In genomic region chr17:61406871-61407210, GRCh38 we compare ENCODE assay signal across 21 cellular contexts. TPM values are rescaled to one million over a fixed set of nuclear protein-coding genes. Genes with fewer than 3 reads are reported as not detected.
DNase-seq lines count a peak whose midpoint lies in the region; ATAC-seq and TF ChIP-seq lines count a peak whose summit lies in the region.
"Had no signal": no experiment of that assay in that cellular context is flagged by ENCODE, and none has a peak within 500 bp of the region (broad histone marks: within the 10 kb centered on the region; RNA-seq: fewer than 3 reads in every experiment).

No MANE protein-coding gene starts in this region.

- H3K36me3 ChIP-seq in left ventricle myocardium inferior, result peaks cover 10% of the 10 kb centered on the region
- H3K36me3 ChIP-seq in smooth muscle cell (ENCODE audit: low read depth), result no peaks in the 10 kb centered on the region

- TF ChIP-seq CTCF in natural killer cell (IDR thresholded peaks at IDR 0.05), result no peak
- no peak for TF ChIP-seq CTCF in left ventricle myocardium inferior (IDR thresholded peaks at IDR 0.05; ENCODE audit: borderline replicate concordance)
- TF ChIP-seq CTCF in smooth muscle cell (IDR thresholded peaks at IDR 0.05; ENCODE audit: borderline replicate concordance, insufficient read depth, poor library complexity, severe bottlenecking), result no peak

- H3K4me2 ChIP-seq in smooth muscle cell, result peak overlapping the region; percentile 10

- peak overlapping the region; percentile 93 for H3K27ac ChIP-seq in left ventricle myocardium inferior (replicated peaks)
- H3K27ac ChIP-seq in smooth muscle cell (ENCODE audit: low read depth), result no peak overlapping the region

- peaks cover 64% of the 10 kb centered on the region for H3K4me1 ChIP-seq in left ventricle myocardium inferior
- H3K4me1 ChIP-seq in smooth muscle cell (ENCODE audit: low read depth), result peaks cover 31% of the 10 kb centered on the region

- no peaks in the 10 kb centered on the region for H3K36me3 Mint-ChIP-seq in natural killer cell treated with Interleukin-12 subunit alpha and Interleukin-12 subunit beta and Interleukin-15 and Interleukin-18, amount 100 ng/mL, for 72 hours
- H3K36me3 Mint-ChIP-seq in natural killer cell, result no peaks in the 10 kb centered on the region
- peaks cover 4% of the 10 kb centered on the region for H3K36me3 Mint-ChIP-seq in activated naive CD4-positive, alpha-beta T cell treated with anti-CD3 and anti-CD28 coated beads, Interleukin-2, amount 10 ng/mL, durations not matched to agents 7 days and 5 days
- H3K36me3 Mint-ChIP-seq: activated CD4-positive, alpha-beta memory T cell treated with anti-CD3 and anti-CD28 coated beads for 36 hours; activated naive CD8-positive, alpha-beta T cell treated with anti-CD3 and anti-CD28 coated beads, Interleukin-2, amount 10 ng/mL, durations not matched to agents 7 days and 5 days; brain; T-cell had no signal

- peaks cover 28 to 30% of the 10 kb centered on the region in 2 donors for H3K4me1 Mint-ChIP-seq in natural killer cell treated with Interleukin-12 subunit alpha and Interleukin-12 subunit beta and Interleukin-15 and Interleukin-18, amount 100 ng/mL, for 72 hours (ENCODE audit: low read depth in 2 of 2)
- peaks cover 22 to 41% of the 10 kb centered on the region in 2 donors for H3K4me1 Mint-ChIP-seq in natural killer cell
- H3K4me1 Mint-ChIP-seq in activated naive CD4-positive, alpha-beta T cell treated with anti-CD3 and anti-CD28 coated beads, Interleukin-2, amount 10 ng/mL, durations not matched to agents 7 days and 5 days, result peaks cover 37% of the 10 kb centered on the region

- H3K9ac ChIP-seq in smooth muscle cell (ENCODE audit: low read depth), result no peak overlapping the region

- H3K4me3 Mint-ChIP-seq in natural killer cell treated with Interleukin-12 subunit alpha and Interleukin-12 subunit beta and Interleukin-15 and Interleukin-18, amount 100 ng/mL, for 72 hours, result no peak overlapping the region
- no peak overlapping the region for H3K4me3 Mint-ChIP-seq in natural killer cell
- H3K4me3 Mint-ChIP-seq in activated naive CD4-positive, alpha-beta T cell treated with anti-CD3 and anti-CD28 coated beads, Interleukin-2, amount 10 ng/mL, durations not matched to agents 7 days and 5 days, result no peak overlapping the region
- H3K4me3 Mint-ChIP-seq: activated CD4-positive, alpha-beta memory T cell treated with anti-CD3 and anti-CD28 coated beads for 36 hours; activated naive CD8-positive, alpha-beta T cell treated with anti-CD3 and anti-CD28 coated beads, Interleukin-2, amount 10 ng/mL, durations not matched to agents 7 days and 5 days; dendritic cell treated with granulocyte-macrophage colony-stimulating factor and Interleukin-4, amounts not matched to agents 40 ng/mL and 50 ng/mL, for 4 days had no signal

- intact Hi-C loops in natural killer cell (cut with micrococcal nuclease) (no loop called here), left ventricle myocardium inferior (cut with micrococcal nuclease) (loop anchor here (10.0 kb wide), 1 partner anchor 402 kb away; no protein-coding TSS in a partner anchor)

- no peak overlapping the region for H2AFZ ChIP-seq in smooth muscle cell (ENCODE audit: low read depth)

- peaks cover 68% of the 10 kb centered on the region for H4K20me1 ChIP-seq in smooth muscle cell (ENCODE audit: low read depth)

- H3K27me3 ChIP-seq in left ventricle myocardium inferior (ENCODE audit: low read depth), result peaks cover 81% of the 10 kb centered on the region
- H3K27me3 ChIP-seq in smooth muscle cell (ENCODE audit: low read depth), result peaks cover 39% of the 10 kb centered on the region
- H3K27me3 ChIP-seq: MG63 had no signal

- no peak for ATAC-seq in natural killer cell treated with Interleukin-12 subunit alpha and Interleukin-12 subunit beta and Interleukin-15 and Interleukin-18, amount 100 ng/mL, for 72 hours
- no peak for ATAC-seq in natural killer cell
- ATAC-seq: T-cell had no signal

- DNase-seq in natural killer cell treated with Interleukin-12 subunit alpha and Interleukin-12 subunit beta and Interleukin-15 and Interleukin-18, amount 100 ng/mL, for 72 hours (ENCODE audit: low spot score), result peak; percentile 34
- DNase-seq in natural killer cell (no peak), left ventricle myocardium inferior (no peak), smooth muscle cell (lab: John Stamatoyannopoulos, UW; ENCODE audit: unreplicated experiment) (no peak), NCI-H345 treated with DMSO at 0.1 percent for 48 hours (lab: John Stamatoyannopoulos, UW; ENCODE audit: unreplicated experiment) (no peak), NCI-H128 (lab: John Stamatoyannopoulos, UW; ENCODE audit: unreplicated experiment) (no peak), AG08396 (ENCODE audit: low spot score) (no peak)
- DNase-seq in activated naive CD4-positive, alpha-beta T cell treated with anti-CD3 and anti-CD28 coated beads, Interleukin-2, amount 10 ng/mL, durations not matched to agents 7 days and 5 days, result no peak
- DNase-seq: activated naive CD8-positive, alpha-beta T cell treated with anti-CD3 and anti-CD28 coated beads, Interleukin-2, amount 10 ng/mL, durations not matched to agents 7 days and 5 days; activated T-cell treated with anti-CD3 and anti-CD28 coated beads, Interleukin-2, amount 50 U/mL, for 48 hours; DMS153; mammary epithelial cell; MG63; NCI-H1694; NCI-H226; T-cell had no signal

- no peaks in the 10 kb centered on the region for H3K9me3 Mint-ChIP-seq in natural killer cell treated with Interleukin-12 subunit alpha and Interleukin-12 subunit beta and Interleukin-15 and Interleukin-18, amount 100 ng/mL, for 72 hours
- H3K9me3 Mint-ChIP-seq in natural killer cell, result no peaks in the 10 kb centered on the region
- H3K9me3 Mint-ChIP-seq in activated naive CD4-positive, alpha-beta T cell treated with anti-CD3 and anti-CD28 coated beads, Interleukin-2, amount 10 ng/mL, durations not matched to agents 7 days and 5 days, result no peaks in the 10 kb centered on the region
- H3K9me3 Mint-ChIP-seq: activated CD4-positive, alpha-beta memory T cell treated with anti-CD3 and anti-CD28 coated beads for 36 hours; activated naive CD8-positive, alpha-beta T cell treated with anti-CD3 and anti-CD28 coated beads, Interleukin-2, amount 10 ng/mL, durations not matched to agents 7 days and 5 days; CD4-positive, alpha-beta T cell; dendritic cell treated with granulocyte-macrophage colony-stimulating factor and Interleukin-4, amounts not matched to agents 40 ng/mL and 50 ng/mL, for 4 days; T-cell had no signal

- WGBS in smooth muscle cell (ENCODE audit: low lambda C conversion rate), result 74% methylated on average over 2 of the region's 2 CpGs

- peaks cover 42 to 53% of the 10 kb centered on the region in 2 donors for H3K27me3 Mint-ChIP-seq in natural killer cell treated with Interleukin-12 subunit alpha and Interleukin-12 subunit beta and Interleukin-15 and Interleukin-18, amount 100 ng/mL, for 72 hours
- H3K27me3 Mint-ChIP-seq in natural killer cell (ENCODE audit: low read depth in 2 of 2), result peaks cover 47 to 60% of the 10 kb centered on the region in 2 donors
- H3K27me3 Mint-ChIP-seq in activated naive CD4-positive, alpha-beta T cell treated with anti-CD3 and anti-CD28 coated beads, Interleukin-2, amount 10 ng/mL, durations not matched to agents 7 days and 5 days, result peaks cover 100% of the 10 kb centered on the region

- H3K4me3 ChIP-seq in left ventricle myocardium inferior (peak overlapping the region; percentile 77), smooth muscle cell (no peak overlapping the region)
- H3K4me3 ChIP-seq: MG63 had no signal

- CTCF ChIA-PET in activated naive CD4-positive, alpha-beta T cell treated with anti-CD3 and anti-CD28 coated beads, Interleukin-2, amount 10 ng/mL, durations not matched to agents 7 days and 5 days (lab: Charles Lee), result no interaction called here

- peaks cover 50% of the 10 kb centered on the region for H3K79me2 ChIP-seq in smooth muscle cell (ENCODE audit: low read depth)

- H3K27ac Mint-ChIP-seq in natural killer cell treated with Interleukin-12 subunit alpha and Interleukin-12 subunit beta and Interleukin-15 and Interleukin-18, amount 100 ng/mL, for 72 hours, result no peak overlapping the region
- no peak overlapping the region for H3K27ac Mint-ChIP-seq in natural killer cell
- no peak overlapping the region for H3K27ac Mint-ChIP-seq in activated naive CD4-positive, alpha-beta T cell treated with anti-CD3 and anti-CD28 coated beads, Interleukin-2, amount 10 ng/mL, durations not matched to agents 7 days and 5 days
- H3K27ac Mint-ChIP-seq: activated CD4-positive, alpha-beta memory T cell treated with anti-CD3 and anti-CD28 coated beads for 36 hours; activated naive CD8-positive, alpha-beta T cell treated with anti-CD3 and anti-CD28 coated beads, Interleukin-2, amount 10 ng/mL, durations not matched to agents 7 days and 5 days; CD4-positive, alpha-beta T cell; dendritic cell treated with granulocyte-macrophage colony-stimulating factor and Interleukin-4, amounts not matched to agents 40 ng/mL and 50 ng/mL, for 4 days; T-cell had no signal

- H3K9me3 ChIP-seq in left ventricle myocardium inferior (replicated peaks) (no peaks in the 10 kb centered on the region), smooth muscle cell (replicated peaks; ENCODE audit: low read depth) (no peaks in the 10 kb centered on the region)
- H3K9me3 ChIP-seq: MG63 had no signal

- peaks cover 18% of the 10 kb centered on the region for H3F3A ChIP-seq in smooth muscle cell (ENCODE audit: low read depth)

RNA-seq across cellular contexts. Expression of gene TBX2, which starts 7.2 kb away (rescaled TPM):
- under 1 TPM in 1 of 2 donors, not detected in 1; 0.08 TPM for total RNA-seq in natural killer cell treated with Interleukin-12 subunit alpha and Interleukin-12 subunit beta and Interleukin-15 and Interleukin-18, amount 100 ng/mL, for 72 hours
- under 1 TPM in 2 of 3 donors, not detected in 1; 0.09 to 0.23 TPM for total RNA-seq in natural killer cell
- 8.2 TPM for total RNA-seq in left ventricle myocardium inferior
- total RNA-seq in smooth muscle cell, result 40.0 and 46.7 TPM in 2 replicates
- polyA plus RNA-seq in smooth muscle cell, result 96.5 and 146 TPM in 2 replicates
- total RNA-seq: activated naive CD8-positive, alpha-beta T cell treated with anti-CD3 and anti-CD28 coated beads, Interleukin-2, amount 10 ng/mL, durations not matched to agents 7 days and 5 days had no signal
- polyA plus RNA-seq: mammary epithelial cell had no signal

RNA-seq across cellular contexts. Expression of gene TBX4, which starts 45.4 kb away (rescaled TPM):
- not detected for total RNA-seq in natural killer cell treated with Interleukin-12 subunit alpha and Interleukin-12 subunit beta and Interleukin-15 and Interleukin-18, amount 100 ng/mL, for 72 hours
- total RNA-seq in natural killer cell (not detected), left ventricle myocardium inferior (not detected), smooth muscle cell (14.1 and 15.4 TPM in 2 replicates)
- 14.6 and 22.7 TPM in 2 replicates for polyA plus RNA-seq in smooth muscle cell
- total RNA-seq: activated CD4-positive, alpha-beta memory T cell treated with anti-CD3 and anti-CD28 coated beads for 36 hours; activated naive CD8-positive, alpha-beta T cell treated with anti-CD3 and anti-CD28 coated beads, Interleukin-2, amount 10 ng/mL, durations not matched to agents 7 days and 5 days; CD4-positive, alpha-beta T cell; epithelial cell of proximal tubule; T-cell had no signal

Comparison
In these comparisons a context has a peak if more than half of its experiments do, and no peak if none do; other contexts are left out.
1. RNA of gene TBX4, which starts 45.4 kb away (total RNA-seq): 14.1 to 15.4 TPM in smooth muscle cell; not detected in natural killer cell treated with Interleukin-12 subunit alpha and Interleukin-12 subunit beta and Interleukin-15 and Interleukin-18, amount 100 ng/mL, for 72 hours, not detected in natural killer cell and not detected in left ventricle myocardium inferior (single experiment); every median in the first group is over 10 times any median in the second.